Comparison of ENCODE assay signal across 26 cellular contexts in genomic region chr1:117652421-117652820, GRCh38. TPM values are rescaled to one million over a fixed set of nuclear protein-coding genes. Genes with fewer than 3 reads are reported as not detected.
DNase-seq lines count a peak whose midpoint lies in the region; ATAC-seq and TF ChIP-seq lines count a peak whose summit lies in the region.
"Had no signal": no experiment of that assay in that cellular context is flagged by ENCODE, and none has a peak within 500 bp of the region (broad histone marks: within the 10 kb centered on the region; RNA-seq: fewer than 3 reads in every experiment).

No MANE protein-coding gene starts in this region.

- dilution Hi-C loops in IMR-90 (cut with HindIII; ENCODE audit: low sequenced_read_pairs, unreplicated experiment): no loop called here

- CTCF ChIA-PET in IMR-90 (lab: Yijun Ruan, JAX): no interaction called here

- no peak overlapping the region for H3K23ac ChIP-seq in IMR-90 (ENCODE audit: low read depth, low read length)

- POLR2A ChIA-PET in IMR-90 (lab: Charles Lee; ENCODE audit: unreplicated experiment): no interaction called here

- 0 out of 2 replicates have a peak overlapping the region, but pooled peaks have one; percentile 26 for H2BK120ac ChIP-seq in IMR-90 (ENCODE audit: low read depth, low read length)

- H4K8ac ChIP-seq in IMR-90 (ENCODE audit: low read depth in 2 of 2, low read length in 2 of 2): no peak overlapping the region

- no peak overlapping the region for H2BK20ac ChIP-seq in IMR-90 (ENCODE audit: low read depth, low read length)

- H3K4ac ChIP-seq in IMR-90 (ENCODE audit: low read depth, low read length): no peak overlapping the region; the same call in 1 of the 2 replicates

- no peaks in the 10 kb centered on the region for H3K27me3 ChIP-seq in IMR-90 (ENCODE audit: control insufficient read depth, insufficient read depth, low read length)
- peaks cover 9% of the 10 kb centered on the region for H3K27me3 ChIP-seq in osteoblast (ENCODE audit: insufficient read depth, low read length)
- H3K27me3 ChIP-seq: dorsolateral prefrontal cortex, uterus had no signal

- H2AFZ ChIP-seq in IMR-90 (replicated peaks; ENCODE audit: low read length, poor library complexity) (no peak overlapping the region), osteoblast (ENCODE audit: low read length) (no peak overlapping the region)
- H2AFZ ChIP-seq: PC-9 had no signal

- no peak overlapping the region; the same call in 1 of the 2 replicates for H3K14ac ChIP-seq in IMR-90 (replicated peaks; ENCODE audit: low read depth, low read length)

- no peak overlapping the region for H3K4me3 ChIP-seq in IMR-90 (ENCODE audit: insufficient read depth, low read depth, low read length)
- H3K4me3 ChIP-seq in osteoblast (ENCODE audit: insufficient read depth, low read length): no peak overlapping the region
- H3K4me3 ChIP-seq: dorsolateral prefrontal cortex, PC-9, uterus had no signal

- 80 to 100% methylated on average over 1 to 2 of the region's 2 CpGs for WGBS in IMR-90 (ENCODE audit: extremely low coverage in 2 of 2, insufficient read length in 1 of 2), 2 experiments

- H3K27me3 Mint-ChIP-seq in activated T-helper 17 cell treated with anti-CD3 and anti-CD28 coated beads, Interleukin-2, amount 50 U/mL, for 72 hours: no peaks in the 10 kb centered on the region
- H3K27me3 Mint-ChIP-seq in natural killer cell (ENCODE audit: low read depth in 2 of 2): peaks cover 30 to 31% of the 10 kb centered on the region in 2 donors

- H3K9me3 ChIP-seq in IMR-90 (ENCODE audit: control insufficient read depth, insufficient read depth, low read length) (no peaks in the 10 kb centered on the region; the same call in 1 of the 2 replicates), osteoblast (ENCODE audit: low read depth, low read length) (no peaks in the 10 kb centered on the region)
- H3K9me3 ChIP-seq: uterus had no signal

- H3K4me2 ChIP-seq in IMR-90 (ENCODE audit: low read depth, low read length) (no peak overlapping the region), osteoblast (ENCODE audit: insufficient read depth, low read length) (no peak overlapping the region)
- H3K4me2 ChIP-seq: PC-9 had no signal

- ATAC-seq in IMR-90 (ENCODE audit: low read depth) (no peak), natural killer cell (no peak), HG02678 (IDR thresholded peaks at IDR 0.05; ENCODE audit: unreplicated experiment) (no peak)
- ATAC-seq in activated T-helper 17 cell treated with anti-CD3 and anti-CD28 coated beads, Interleukin-2, amount 50 U/mL, for 72 hours (replicated peaks): peak; percentile 7
- ATAC-seq: WTC11 had no signal

- H3K27ac ChIP-seq in IMR-90 (ENCODE audit: insufficient read depth, low read length) (no peak overlapping the region), osteoblast (ENCODE audit: low read depth, low read length) (no peak overlapping the region)
- H3K27ac ChIP-seq: dorsolateral prefrontal cortex, PC-9, uterus had no signal

- peak overlapping the region; percentile 76 for H3K4me3 Mint-ChIP-seq in activated T-helper 17 cell treated with anti-CD3 and anti-CD28 coated beads, Interleukin-2, amount 50 U/mL, for 72 hours
- H3K4me3 Mint-ChIP-seq in natural killer cell: peak overlapping the region; percentile 1
- H3K4me3 Mint-ChIP-seq: WTC11 had no signal

- no peaks in the 10 kb centered on the region for H3K9me3 Mint-ChIP-seq in activated T-helper 17 cell treated with anti-CD3 and anti-CD28 coated beads, Interleukin-2, amount 50 U/mL, for 72 hours
- H3K9me3 Mint-ChIP-seq in natural killer cell: no peaks in the 10 kb centered on the region

- no peak overlapping the region for H3K18ac ChIP-seq in IMR-90 (ENCODE audit: low read depth, low read length)

- no peak overlapping the region for H4K5ac ChIP-seq in IMR-90 (ENCODE audit: low read depth, low read length)

- no peak overlapping the region for H3K9ac ChIP-seq in IMR-90 (ENCODE audit: low read depth, low read length)

- TF ChIP-seq CTCF in IMR-90 (conservative IDR thresholded peaks at IDR 0.05; ENCODE audit: low read depth, low read length): no peak
- TF ChIP-seq CTCF in natural killer cell (IDR thresholded peaks at IDR 0.05): no peak
- TF ChIP-seq CTCF in osteoblast (IDR thresholded peaks at IDR 0.05; ENCODE audit: extremely low read depth, low read depth, low read length): no peak

- H3K79me2 ChIP-seq in osteoblast (ENCODE audit: insufficient read depth, low read length): no peaks in the 10 kb centered on the region

- H2BK15ac ChIP-seq in IMR-90 (ENCODE audit: low read depth, low read length): 0 out of 3 replicates have a peak overlapping the region, but pooled peaks have one; percentile 20

- no TSS peak for BruUV-seq in IMR-90 (replicated peaks; lab: Mats Ljungman, UMichigan)

- no peak overlapping the region for H2BK5ac ChIP-seq in IMR-90 (ENCODE audit: low read depth, low read length, poor library complexity, severe bottlenecking)

- no peak for TF ChIP-seq POLR2A in IMR-90 (IDR thresholded peaks at IDR 0.05; ENCODE audit: low read depth, low read length)

- no peak for TF ChIP-seq RAD21 in IMR-90 (IDR thresholded peaks at IDR 0.05; ENCODE audit: low read length)

- intact Hi-C loops in IMR-90 (cut with micrococcal nuclease): no loop called here
- intact Hi-C loops in natural killer cell (cut with micrococcal nuclease): loop anchor here (10.0 kb wide), 1 partner anchor 1148 kb away; no protein-coding TSS in a partner anchor

- H3K79me1 ChIP-seq in IMR-90 (ENCODE audit: low read depth in 1 of 2, low read length in 2 of 2): no peaks in the 10 kb centered on the region

- peak overlapping the region; percentile 5; the same call in 1 of the 2 replicates for H2AK5ac ChIP-seq in IMR-90 (ENCODE audit: low read depth, low read length)

- peak; percentile 41 for DNase-seq in activated CD4-positive, alpha-beta T cell treated with anti-CD3 and anti-CD28 coated beads for 48 hours
- DNase-seq in activated CD4-positive, alpha-beta T cell treated with anti-CD3 and anti-CD28 coated beads, Interleukin-2, amount 50 U/mL, for 4 hours: no peak
- DNase-seq in IMR-90 (peak; percentile 20), natural killer cell (no peak), osteoblast (ENCODE audit: insufficient read length, low spot score, missing footprints) (no peak), AG08396 (ENCODE audit: low spot score) (no peak)
- DNase-seq: activated naive CD4-positive, alpha-beta T cell; anterior cingulate cortex; C1 segment of cervical spinal cord; caudate nucleus; DMS 273 treated with DMSO at 0.1 percent for 48 hours; dorsolateral prefrontal cortex; erythroblast; GOT3; hippocampal formation; islet precursor cell; NCI-H187 treated with DMSO at 0.1 percent for 48 hours; NCI-H345; occipital lobe; PC-9; SIG-M5; substantia nigra; uterus had no signal

- no peak overlapping the region for H3K56ac ChIP-seq in IMR-90 (ENCODE audit: extremely low read depth, insufficient read depth, low read length)

- H4K20me1 ChIP-seq in IMR-90 (ENCODE audit: insufficient read depth, low read length): no peaks in the 10 kb centered on the region
- no peaks in the 10 kb centered on the region for H4K20me1 ChIP-seq in osteoblast (ENCODE audit: insufficient read depth, low read length)

- H3K4me1 Mint-ChIP-seq in activated T-helper 17 cell treated with anti-CD3 and anti-CD28 coated beads, Interleukin-2, amount 50 U/mL, for 72 hours: peaks cover 55% of the 10 kb centered on the region
- peaks cover 66 to 67% of the 10 kb centered on the region in 2 donors for H3K4me1 Mint-ChIP-seq in natural killer cell

- H4K91ac ChIP-seq in IMR-90 (ENCODE audit: insufficient read depth, low read depth, low read length): no peak overlapping the region

- H3K36me3 ChIP-seq in IMR-90 (ENCODE audit: control insufficient read depth, insufficient read depth, low read length) (no peaks in the 10 kb centered on the region), osteoblast (ENCODE audit: insufficient read depth, low read length) (no peaks in the 10 kb centered on the region)
- H3K36me3 ChIP-seq: uterus had no signal

- H3K36me3 Mint-ChIP-seq in activated T-helper 17 cell treated with anti-CD3 and anti-CD28 coated beads, Interleukin-2, amount 50 U/mL, for 72 hours (ENCODE audit: low read depth): no peaks in the 10 kb centered on the region
- no peaks in the 10 kb centered on the region for H3K36me3 Mint-ChIP-seq in natural killer cell

- H3K9me1 ChIP-seq in IMR-90 (ENCODE audit: insufficient read depth, low read length): 0 out of 2 replicates have a peak, but pooled peaks cover 4% of the 10 kb centered on the region

- peak overlapping the region; percentile 27 for H3K27ac Mint-ChIP-seq in activated T-helper 17 cell treated with anti-CD3 and anti-CD28 coated beads, Interleukin-2, amount 50 U/mL, for 72 hours
- H3K27ac Mint-ChIP-seq in natural killer cell: peak overlapping the region in 1 of 2 donors; percentile 91
- H3K27ac Mint-ChIP-seq: WTC11 had no signal

- in situ Hi-C loops in IMR-90 (cut with MboI; ENCODE audit: low sequenced_read_pairs): no loop called here

- H3K4me1 ChIP-seq in IMR-90 (ENCODE audit: control insufficient read depth, insufficient read depth, low read length): peaks cover 11% of the 10 kb centered on the region
- peaks cover 9% of the 10 kb centered on the region for H3K4me1 ChIP-seq in osteoblast (ENCODE audit: insufficient read depth, low read length)
- H3K4me1 ChIP-seq: uterus had no signal

- H2AK9ac ChIP-seq in IMR-90 (replicated peaks; ENCODE audit: low read depth, low read length, poor library complexity): no peak overlapping the region

TF ChIP-seq in IMR-90, 13 proteins besides CTCF, POLR2A, EP300 and RAD21:
- TF ChIP-seq MXI1 (IDR thresholded peaks at IDR 0.05; ENCODE audit: borderline replicate concordance, low read depth, low read length): no peak

RNA-seq across cellular contexts. Expression of gene TENT5C, which starts 46.6 kb away (rescaled TPM):
- total RNA-seq in IMR-90 (2012; rRNA removed) (4.1 and 5.3 TPM in 2 replicates), natural killer cell (100 to 1,000 TPM in 1 of 3 donors, 10 to 100 TPM in 2; 80.6 to 109 (median 90.9) TPM), osteoblast (0.36 and 0.59 TPM in 2 replicates)
- 1.2 and 1.5 TPM in 2 replicates for polyA plus RNA-seq in IMR-90 (2012; rRNA removed)
- 0.53 and 0.84 TPM in 2 replicates for polyA plus RNA-seq in IMR-90 (2012; cell fraction: cytosol; rRNA removed)
- polyA plus RNA-seq in IMR-90 (2012; cell fraction: nucleus; rRNA removed; ENCODE audit: low replicate concordance): 0.44 and 1.0 TPM in 2 replicates
- 10 to 100 TPM; 30.2 to 37.1 TPM for total RNA-seq in activated T-helper 17 cell treated with anti-CD3 and anti-CD28 coated beads, Interleukin-2, amount 50 U/mL, for 72 hours

Comparison
In these comparisons a context has a peak if more than half of its experiments do, and no peak if none do; other contexts are left out.
1. DNase-seq: peak in activated CD4-positive, alpha-beta T cell treated with anti-CD3 and anti-CD28 coated beads for 48 hours (single experiment) and IMR-90 (single experiment); none in activated CD4-positive, alpha-beta T cell treated with anti-CD3 and anti-CD28 coated beads, Interleukin-2, amount 50 U/mL, for 4 hours (0 of 2), natural killer cell (single experiment), osteoblast (single experiment) and AG08396 (single experiment).